Comparison of ENCODE assay signal across 19 cellular contexts in the genomic region with DNA sequence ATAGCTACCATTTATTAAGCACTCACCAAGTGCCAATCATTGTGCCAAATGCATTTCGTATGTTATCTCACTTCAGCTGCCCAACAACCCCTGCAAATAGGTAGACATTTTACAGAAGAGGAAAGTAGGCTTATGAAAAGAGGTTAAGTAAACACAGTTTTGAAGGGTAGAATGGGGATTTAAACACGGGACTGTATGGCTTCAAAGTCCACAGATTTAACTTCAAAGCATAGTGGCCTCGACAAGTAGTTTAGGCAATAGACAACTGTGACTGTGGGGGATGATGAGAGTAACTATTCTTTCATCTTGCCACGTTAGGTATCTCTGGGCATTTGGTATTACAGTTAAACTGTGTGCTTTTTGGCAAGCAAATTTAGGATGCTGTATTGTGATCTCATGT.
A peak's percentile ranks its signal among the peaks of the same experiment; 100 is the strongest.
DNase-seq lines count a peak whose midpoint lies in the region; ATAC-seq, FAIRE-seq and TF ChIP-seq lines count a peak whose summit lies in the region.
"Had no signal": no experiment of that assay in that cellular context is flagged by ENCODE, and none has a peak within 500 bp of the region (broad histone marks: within the 10 kb centered on the region; RNA-seq: fewer than 3 reads in every experiment).

No MANE protein-coding gene starts in this region.

- peaks cover 6% of the 10 kb centered on the region for H3K4me1 Mint-ChIP-seq in WTC11
- H3K4me1 Mint-ChIP-seq: CD14-positive monocyte; CD4-positive, alpha-beta memory T cell; CD4-positive, CD25-positive, alpha-beta regulatory T cell; CD8-positive, alpha-beta memory T cell had no signal

- no peak overlapping the region for H3K27ac ChIP-seq in liver (ENCODE audit: low read depth in 1 of 2, low read length in 2 of 2)
- H3K27ac ChIP-seq: BLaER1 had no signal

- no peaks in the 10 kb centered on the region for H3K36me3 ChIP-seq in liver (ENCODE audit: control insufficient read depth in 4 of 4, insufficient read depth in 3 of 4, low read depth in 1 of 4, low read length in 3 of 4)
- H3K36me3 ChIP-seq: BE2C, BLaER1 had no signal

- H3K27me3 ChIP-seq in liver (ENCODE audit: control insufficient read depth in 4 of 4, insufficient read depth in 4 of 4, low read length in 3 of 4) = no peaks in the 10 kb centered on the region
- H3K27me3 ChIP-seq: BE2C, BLaER1 had no signal

- ATAC-seq in WTC11 (no peak), GM18873 (IDR thresholded peaks at IDR 0.05; ENCODE audit: low FRiP score, unreplicated experiment) (no peak), GM21367 (IDR thresholded peaks at IDR 0.05; ENCODE audit: unreplicated experiment) (no peak)

- H3K9ac ChIP-seq in liver (ENCODE audit: low read depth in 1 of 2, low read length in 2 of 2) = no peak overlapping the region
- H3K9ac ChIP-seq: BLaER1 had no signal

- no peak for TF ChIP-seq RAD21 in liver (IDR thresholded peaks at IDR 0.05)

- POLR2A ChIA-PET in WTC11 (lab: Charles Lee) = no interaction called here

- FAIRE-seq in D721Med (lab: Jason Lieb, UNC) = peak; percentile 35
- FAIRE-seq: A204.1 had no signal

- 0 out of 2 replicates have a peak, but pooled peaks cover 3% of the 10 kb centered on the region for H3K27me3 Mint-ChIP-seq in WTC11 (ENCODE audit: low read depth)
- H3K27me3 Mint-ChIP-seq: CD4-positive, CD25-positive, alpha-beta regulatory T cell; CD8-positive, alpha-beta memory T cell had no signal

- H3K4me1 ChIP-seq in liver (ENCODE audit: control insufficient read depth in 4 of 4, insufficient read depth in 4 of 4, low read length in 3 of 4) = peaks cover 0 to 7% (median 0%) of the 10 kb centered on the region in 4 donors
- H3K4me1 ChIP-seq: BE2C had no signal

- 14% methylated on average over 4 of the region's 4 CpGs for WGBS in liver

- no peak overlapping the region for H3K4me3 ChIP-seq in liver (ENCODE audit: low read depth in 1 of 3, low read length in 3 of 3)
- H3K4me3 ChIP-seq: BLaER1, GM12878 had no signal

- H3K9me3 Mint-ChIP-seq in WTC11 = 0 out of 2 replicates have a peak, but pooled peaks cover 7% of the 10 kb centered on the region
- H3K9me3 Mint-ChIP-seq: CD14-positive monocyte had no signal

- no peak overlapping the region for H3K4me3 Mint-ChIP-seq in WTC11
- H3K4me3 Mint-ChIP-seq: CD14-positive monocyte; CD4-positive, alpha-beta memory T cell; CD4-positive, CD25-positive, alpha-beta regulatory T cell had no signal

- DNase-seq in D721Med (ENCODE audit: insufficient read length, low spot score) = no peak
- DNase-seq in HuH-7 (ENCODE audit: low spot score) = peak; percentile 15
- no peak for DNase-seq in WTC11 (ENCODE audit: low spot score)
- DNase-seq in stimulated activated CD4-positive, alpha-beta T cell treated with anti-CD3 and anti-CD28 coated beads, Interleukin-4, amount 100 ng/mL, for 1 hour = no peak
- no peak for DNase-seq in NCI-H1417 treated with DMSO at 0.1 percent for 48 hours (lab: John Stamatoyannopoulos, UW)
- DNase-seq: 8988T; CD4-positive, alpha-beta memory T cell; CD8-positive, alpha-beta memory T cell; DMS 273 treated with DMSO at 0.1 percent for 48 hours; DMS79 had no signal

- CTCF ChIA-PET in WTC11 (lab: Charles Lee) = interaction anchor here (1.1 to 2.4 kb wide), 2 partner anchors 10 to 106 kb away, joined by 3 to 7 read pairs; no protein-coding TSS in a partner anchor

- H3K9me3 ChIP-seq in liver (ENCODE audit: control insufficient read depth in 4 of 4, low read length in 3 of 4) = no peaks in the 10 kb centered on the region
- H3K9me3 ChIP-seq: BE2C, BLaER1 had no signal

- H3K27ac Mint-ChIP-seq in WTC11 = no peak overlapping the region
- H3K27ac Mint-ChIP-seq: CD14-positive monocyte; CD4-positive, alpha-beta memory T cell; CD4-positive, CD25-positive, alpha-beta regulatory T cell; CD8-positive, alpha-beta memory T cell had no signal

- H3K36me3 Mint-ChIP-seq in WTC11 = no peaks in the 10 kb centered on the region
- H3K36me3 Mint-ChIP-seq: CD14-positive monocyte; CD4-positive, alpha-beta memory T cell; CD4-positive, CD25-positive, alpha-beta regulatory T cell; CD8-positive, alpha-beta memory T cell had no signal

- TF ChIP-seq CTCF in D721Med (IDR thresholded peaks at IDR 0.05; ENCODE audit: insufficient read depth, missing control alignments) (no peak), WTC11 (IDR thresholded peaks at IDR 0.05) (no peak), liver (IDR thresholded peaks at IDR 0.05; ENCODE audit: low read depth, low read length, missing input control) (no peak)

TF ChIP-seq in WTC11, 78 proteins besides CTCF, POLR2A, EP300 and RAD21:
- TF ChIP-seq GABPB1 (CRISPR knock-in tag; IDR thresholded peaks at IDR 0.05) (peak; percentile 50; the same call in 1 of the 2 replicates), CDX4 (CRISPR knock-in tag; IDR thresholded peaks at IDR 0.05; ENCODE audit: borderline replicate concordance) (no peak)

TF ChIP-seq in liver, 16 proteins besides CTCF, POLR2A, EP300 and RAD21:
- TF ChIP-seq FOXA1 (IDR thresholded peaks at IDR 0.05) = no peak
- peak; percentile 53 for TF ChIP-seq HNF4G (IDR thresholded peaks at IDR 0.05)
- no peak for TF ChIP-seq NR2F2 (IDR thresholded peaks at IDR 0.05)
- TF ChIP-seq TAF1 (conservative IDR thresholded peaks at IDR 0.05) = no peak
- peak in 1 of 2 donors; percentile 27 for TF ChIP-seq RXRA (IDR thresholded peaks at IDR 0.05)
- TF ChIP-seq JUND (IDR thresholded peaks at IDR 0.05) = no peak
- no peak for TF ChIP-seq GABPA (IDR thresholded peaks at IDR 0.05 in 1 of 2, conservative IDR thresholded peaks at IDR 0.05 in 1 of 2)
- TF ChIP-seq HNF4A (conservative IDR thresholded peaks at IDR 0.05) = peak; percentile 60 to 76
- no peak for TF ChIP-seq EGR1 (IDR thresholded peaks at IDR 0.05; ENCODE audit: low read depth in 2 of 2)
- TF ChIP-seq MAX (IDR thresholded peaks at IDR 0.05) = no peak
- TF ChIP-seq YY1 (IDR thresholded peaks at IDR 0.05) = no peak
- no peak for TF ChIP-seq REST (IDR thresholded peaks at IDR 0.05)
- peak; percentile 34 for TF ChIP-seq SP1 (IDR thresholded peaks at IDR 0.05)
- peak; percentile 50 for TF ChIP-seq FOXA2 (IDR thresholded peaks at IDR 0.05)
- TF ChIP-seq ZBTB33 (IDR thresholded peaks at IDR 0.05) = no peak
- TF ChIP-seq, protein P1, sequence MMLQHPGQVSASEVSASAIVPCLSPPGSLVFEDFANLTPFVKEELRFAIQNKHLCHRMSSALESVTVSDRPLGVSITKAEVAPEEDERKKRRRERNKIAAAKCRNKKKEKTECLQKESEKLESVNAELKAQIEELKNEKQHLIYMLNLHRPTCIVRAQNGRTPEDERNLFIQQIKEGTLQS (IDR thresholded peaks at IDR 0.05) = no peak
